ENCODE assay signal across 17 cellular contexts in the genomic region with DNA sequence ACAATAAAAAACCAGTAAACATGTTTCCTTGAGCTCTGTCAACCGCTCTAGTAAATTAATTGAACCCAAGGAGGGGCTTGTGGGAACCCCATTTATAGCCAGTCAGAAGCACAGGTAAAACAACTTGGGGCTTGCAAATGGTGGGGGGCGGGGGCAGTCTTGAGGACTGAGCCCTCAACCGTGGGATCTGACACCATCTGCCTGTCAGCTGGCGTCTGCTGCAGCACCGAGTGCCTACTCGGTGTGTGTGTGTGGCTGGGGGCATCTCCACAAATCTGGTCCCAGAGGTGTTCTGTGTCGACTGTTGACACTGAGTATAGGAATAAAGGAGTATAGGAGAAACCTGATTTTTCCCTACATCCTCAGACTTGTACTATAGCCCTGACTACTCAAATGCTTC.
"Had no signal": no experiment of that assay in that cellular context is flagged by ENCODE, and none has a peak within 500 bp of the region (broad histone marks: within the 10 kb centered on the region; RNA-seq: fewer than 3 reads in every experiment).

No MANE protein-coding gene starts in this region.

- H3K9me3 ChIP-seq: ascending aorta, esophagus squamous epithelium, left lung, ovary, thyroid gland, vagina had no signal

- H3K9me3 Mint-ChIP-seq: activated CD4-positive, alpha-beta memory T cell treated with anti-CD3 and anti-CD28 coated beads, Interleukin-2, amount 10 ng/mL, durations not matched to agents 7 days and 5 days; activated T-cell treated with anti-CD3 and anti-CD28 coated beads, Interleukin-2, amount 50 U/mL, for 72 hours; neural crest cell had no signal

- H3K27me3 Mint-ChIP-seq: activated CD4-positive, alpha-beta memory T cell treated with anti-CD3 and anti-CD28 coated beads, Interleukin-2, amount 10 ng/mL, durations not matched to agents 7 days and 5 days; activated CD4-positive, alpha-beta T cell treated with anti-CD3 and anti-CD28 coated beads for 36 hours had no signal

- ATAC-seq: activated CD4-positive, alpha-beta T cell treated with anti-CD3 and anti-CD28 coated beads for 36 hours; activated T-cell treated with anti-CD3 and anti-CD28 coated beads, Interleukin-2, amount 50 U/mL, for 72 hours; left lung had no signal

- H3K27ac ChIP-seq: ascending aorta, esophagus squamous epithelium, left lung, ovary, thyroid gland, vagina, VCaP had no signal

- H3K27ac Mint-ChIP-seq: activated CD4-positive, alpha-beta memory T cell treated with anti-CD3 and anti-CD28 coated beads, Interleukin-2, amount 10 ng/mL, durations not matched to agents 7 days and 5 days; activated CD4-positive, alpha-beta T cell treated with anti-CD3 and anti-CD28 coated beads for 36 hours; activated T-cell treated with anti-CD3 and anti-CD28 coated beads, Interleukin-2, amount 50 U/mL, for 72 hours had no signal

- H3K4me3 Mint-ChIP-seq: activated CD4-positive, alpha-beta memory T cell treated with anti-CD3 and anti-CD28 coated beads, Interleukin-2, amount 10 ng/mL, durations not matched to agents 7 days and 5 days; activated CD4-positive, alpha-beta T cell treated with anti-CD3 and anti-CD28 coated beads for 36 hours; activated T-cell treated with anti-CD3 and anti-CD28 coated beads, Interleukin-2, amount 50 U/mL, for 72 hours; neural crest cell had no signal

- H3K27me3 ChIP-seq: ascending aorta, cardiac muscle cell, esophagus squamous epithelium, left lung, ovary, thyroid gland, vagina had no signal

- DNase-seq: activated CD4-positive, alpha-beta memory T cell treated with anti-CD3 and anti-CD28 coated beads, Interleukin-2, amount 10 ng/mL, durations not matched to agents 7 days and 5 days; activated CD4-positive, alpha-beta T cell treated with anti-CD3 and anti-CD28 coated beads for 36 hours; activated gamma-delta T cell treated with Interleukin-2 at 50 U/mL for 16 hours; activated T-cell treated with anti-CD3 and anti-CD28 coated beads, Interleukin-2, amount 50 U/mL, for 72 hours; esophagus squamous epithelium; foreskin fibroblast; islet precursor cell; left lung; mesenchymal stem cell; ovary; stimulated activated CD4-positive, alpha-beta T cell treated with anti-CD3 and anti-CD28 coated beads, Interleukin-4, amount 100 ng/mL, for 24 hours; thyroid gland had no signal

- H3K4me3 ChIP-seq: ascending aorta, cardiac muscle cell, esophagus squamous epithelium, left lung, ovary, thyroid gland, vagina had no signal

- H3K36me3 ChIP-seq: ascending aorta, cardiac muscle cell, esophagus squamous epithelium, left lung, ovary, thyroid gland, vagina had no signal
